9 cellular contexts compared by ENCODE assay signal in genomic region chr11:72069200-72069599, GRCh38. TPM values are rescaled to one million over a fixed set of nuclear protein-coding genes. Genes with fewer than 3 reads are reported as not detected.
A peak's percentile ranks its signal among the peaks of the same experiment; 100 is the strongest.
DNase-seq lines count a peak whose midpoint lies in the region; ATAC-seq and TF ChIP-seq lines count a peak whose summit lies in the region.
"Had no signal": no experiment of that assay in that cellular context is flagged by ENCODE, and none has a peak within 500 bp of the region (broad histone marks: within the 10 kb centered on the region; RNA-seq: fewer than 3 reads in every experiment).

No MANE protein-coding gene starts in this region.

- no peak for TF ChIP-seq CTCF in chondrocyte (IDR thresholded peaks at IDR 0.05)
- TF ChIP-seq CTCF in uterus (IDR thresholded peaks at IDR 0.05): no peak

- no peaks in the 10 kb centered on the region for H3K27me3 Mint-ChIP-seq in activated naive CD8-positive, alpha-beta T cell
- no peaks in the 10 kb centered on the region for H3K27me3 Mint-ChIP-seq in activated naive CD8-positive, alpha-beta T cell treated with anti-CD3 and anti-CD28 coated beads for 36 hours
- no peaks in the 10 kb centered on the region for H3K27me3 Mint-ChIP-seq in chondrocyte (ENCODE audit: low read depth)

- no peak for ATAC-seq in HG03439 (IDR thresholded peaks at IDR 0.05; ENCODE audit: unreplicated experiment)
- ATAC-seq in HG03457 (IDR thresholded peaks at IDR 0.05; ENCODE audit: unreplicated experiment): no peak

- H3K9me3 ChIP-seq in mesenchymal stem cell (ENCODE audit: control insufficient read depth, low read length): no peaks in the 10 kb centered on the region
- no peaks in the 10 kb centered on the region for H3K9me3 ChIP-seq in uterus

- H3K4me3 Mint-ChIP-seq in activated naive CD8-positive, alpha-beta T cell: no peak overlapping the region
- H3K4me3 Mint-ChIP-seq in activated naive CD8-positive, alpha-beta T cell treated with anti-CD3 and anti-CD28 coated beads for 36 hours: no peak overlapping the region
- H3K4me3 Mint-ChIP-seq in chondrocyte (ENCODE audit: unreplicated experiment): no peak overlapping the region

- H3K23ac ChIP-seq in mesenchymal stem cell (ENCODE audit: low read length in 2 of 2): no peak overlapping the region

- H3K4me2 ChIP-seq in mesenchymal stem cell (ENCODE audit: low read length, poor library complexity, severe bottlenecking): no peak overlapping the region

- H2BK5ac ChIP-seq in mesenchymal stem cell (ENCODE audit: low read depth, low read length, poor library complexity, severe bottlenecking): no peak overlapping the region

- intact Hi-C loops in uterus (cut with DNase I; ENCODE audit: low total_unique reads): no loop called here

- peak overlapping the region; percentile 83 for H3K9ac ChIP-seq in mesenchymal stem cell (ENCODE audit: low read length)

- peaks cover 31% of the 10 kb centered on the region for H3K4me1 Mint-ChIP-seq in activated naive CD8-positive, alpha-beta T cell (ENCODE audit: low read depth)
- peaks cover 29% of the 10 kb centered on the region for H3K4me1 Mint-ChIP-seq in activated naive CD8-positive, alpha-beta T cell treated with anti-CD3 and anti-CD28 coated beads for 36 hours
- H3K4me1 Mint-ChIP-seq in chondrocyte (ENCODE audit: low read depth): peaks cover 47% of the 10 kb centered on the region

- no peak for DNase-seq in activated naive CD8-positive, alpha-beta T cell treated with anti-CD3 and anti-CD28 coated beads for 36 hours
- DNase-seq in chondrocyte (ENCODE audit: low spot score) (no peak), mesenchymal stem cell (peak; percentile 69), uterus (no peak), NCI-H82 (lab: John Stamatoyannopoulos, UW) (no peak)

- H2BK15ac ChIP-seq in mesenchymal stem cell (ENCODE audit: low read depth, poor library complexity, severe bottlenecking): no peak overlapping the region

- peak overlapping the region in 1 of 2 experiments; percentile 13 for H3K4ac ChIP-seq in mesenchymal stem cell (ENCODE audit: low read depth in 1 of 2, low read length in 2 of 2)

- TF ChIP-seq POLR2A in uterus (IDR thresholded peaks at IDR 0.05): no peak

- H2AK5ac ChIP-seq in mesenchymal stem cell (ENCODE audit: low read length, severe bottlenecking): peak overlapping the region; percentile 24

- H2BK12ac ChIP-seq in mesenchymal stem cell (ENCODE audit: low read length in 2 of 2): peak overlapping the region in 1 of 2 experiments; percentile 73

- no peak overlapping the region for H4K91ac ChIP-seq in mesenchymal stem cell (ENCODE audit: low read length)

- no peaks in the 10 kb centered on the region for H3K9me3 Mint-ChIP-seq in activated naive CD8-positive, alpha-beta T cell (ENCODE audit: low read depth)
- H3K9me3 Mint-ChIP-seq in activated naive CD8-positive, alpha-beta T cell treated with anti-CD3 and anti-CD28 coated beads for 36 hours: no peaks in the 10 kb centered on the region
- no peaks in the 10 kb centered on the region for H3K9me3 Mint-ChIP-seq in chondrocyte (ENCODE audit: low read depth)

- H3K27ac Mint-ChIP-seq in activated naive CD8-positive, alpha-beta T cell: peak overlapping the region; percentile 18
- H3K27ac Mint-ChIP-seq in activated naive CD8-positive, alpha-beta T cell treated with anti-CD3 and anti-CD28 coated beads for 36 hours: no peak overlapping the region
- peak overlapping the region; percentile 91 for H3K27ac Mint-ChIP-seq in chondrocyte (ENCODE audit: unreplicated experiment)

- H3K4me3 ChIP-seq in mesenchymal stem cell (ENCODE audit: insufficient read depth in 1 of 2, low read depth in 1 of 2, low read length in 2 of 2) (peak overlapping the region in 1 of 2 experiments; percentile 33), uterus (no peak overlapping the region)

- H3K18ac ChIP-seq in mesenchymal stem cell (ENCODE audit: low read depth in 1 of 2, low read length in 2 of 2): peak overlapping the region in 1 of 2 experiments; percentile 3

- H4K8ac ChIP-seq in mesenchymal stem cell (ENCODE audit: low read length): no peak overlapping the region

- H3K14ac ChIP-seq in mesenchymal stem cell (ENCODE audit: low read length in 2 of 2): no peak overlapping the region

- peaks cover 9% of the 10 kb centered on the region for H3K36me3 Mint-ChIP-seq in activated naive CD8-positive, alpha-beta T cell
- H3K36me3 Mint-ChIP-seq in activated naive CD8-positive, alpha-beta T cell treated with anti-CD3 and anti-CD28 coated beads for 36 hours: peaks cover 14% of the 10 kb centered on the region
- H3K36me3 Mint-ChIP-seq in chondrocyte (ENCODE audit: low read depth): peaks cover 1% of the 10 kb centered on the region

- H3K27ac ChIP-seq in mesenchymal stem cell (ENCODE audit: low read length, poor library complexity, severe bottlenecking) (peak overlapping the region; percentile 83), uterus (peak overlapping the region; percentile 80 to 82)

- H3K4me1 ChIP-seq in mesenchymal stem cell (ENCODE audit: control insufficient read depth, insufficient read depth, low read depth, low read length) (peaks cover 13% of the 10 kb centered on the region), uterus (peaks cover 0 to 15% of the 10 kb centered on the region in 2 donors)

- no peak overlapping the region for H2AFZ ChIP-seq in mesenchymal stem cell (ENCODE audit: low read depth, low read length)

- H2BK120ac ChIP-seq in mesenchymal stem cell (ENCODE audit: low read depth, low read length): no peak overlapping the region

- H3K27me3 ChIP-seq in mesenchymal stem cell (ENCODE audit: control insufficient read depth in 1 of 2, insufficient read depth in 1 of 2, low read length in 2 of 2) (no peaks in the 10 kb centered on the region), uterus (no peaks in the 10 kb centered on the region)

- peaks cover 16% of the 10 kb centered on the region for H3K79me1 ChIP-seq in mesenchymal stem cell (replicated peaks; ENCODE audit: low read length, poor library complexity, severe bottlenecking)

- H3K36me3 ChIP-seq in mesenchymal stem cell (ENCODE audit: control insufficient read depth in 1 of 2, insufficient read depth in 2 of 2, low read depth in 1 of 2, low read length in 2 of 2) (peaks cover 0 to 4% of the 10 kb centered on the region in 2 experiments), uterus (no peaks in the 10 kb centered on the region)

RNA-seq across cellular contexts. Expression of gene NUMA1, which starts 11.1 kb away (rescaled TPM):
- 100 to 1,000 TPM; 120 to 121 TPM for total RNA-seq in activated naive CD8-positive, alpha-beta T cell treated with anti-CD3 and anti-CD28 coated beads for 36 hours
- total RNA-seq in chondrocyte (112 to 133 TPM (median 119 TPM) in 3 replicates), uterus (100 to 1,000 TPM; 159 to 365 (median 303) TPM)
- 54.5 TPM for polyA plus RNA-seq in mesenchymal stem cell (2013, experiment 1 of 2)
- polyA plus RNA-seq in mesenchymal stem cell (2013, experiment 2 of 2): 49.1 TPM

RNA-seq across cellular contexts. Expression of gene LRRC51, which starts 11.4 kb away (rescaled TPM):
- total RNA-seq in activated naive CD8-positive, alpha-beta T cell treated with anti-CD3 and anti-CD28 coated beads for 36 hours: 10 to 100 TPM in 1 of 2 experiments, 1 to 10 TPM in 1; 7.0 to 10.0 TPM
- 5.0 to 11.0 TPM (median 6.0 TPM) in 3 replicates for total RNA-seq in chondrocyte
- polyA plus RNA-seq in mesenchymal stem cell (2013, experiment 1 of 2): 3.2 TPM
- 3.9 TPM for polyA plus RNA-seq in mesenchymal stem cell (2013, experiment 2 of 2)
- total RNA-seq in uterus: 10 to 100 TPM in 1 of 4 donors, 1 to 10 TPM in 2, not detected in 1; 3.8 to 10.2 (median 9.6) TPM

RNA-seq across cellular contexts. Expression of gene LAMTOR1, which starts 33.9 kb away (rescaled TPM):
- 10 to 100 TPM; 65.5 to 66.2 TPM for total RNA-seq in activated naive CD8-positive, alpha-beta T cell treated with anti-CD3 and anti-CD28 coated beads for 36 hours
- total RNA-seq in chondrocyte: 70.5 to 74.9 TPM (median 74.7 TPM) in 3 replicates
- polyA plus RNA-seq in mesenchymal stem cell (2013, experiment 1 of 2): 135 TPM
- polyA plus RNA-seq in mesenchymal stem cell (2013, experiment 2 of 2): 137 TPM
- 100 to 1,000 TPM in 1 of 4 donors, 10 to 100 TPM in 3; 46.0 to 115 (median 91.5) TPM for total RNA-seq in uterus

RNA-seq across cellular contexts. Expression of gene TOMT, which starts 36.5 kb away (rescaled TPM):
- not detected for total RNA-seq in activated naive CD8-positive, alpha-beta T cell treated with anti-CD3 and anti-CD28 coated beads for 36 hours
- total RNA-seq in chondrocyte (not detected in 3 replicates), uterus (not detected)
- polyA plus RNA-seq in mesenchymal stem cell (2013, experiment 1 of 2): not detected
- not detected for polyA plus RNA-seq in mesenchymal stem cell (2013, experiment 2 of 2)
- total RNA-seq: dermis microvascular lymphatic vessel endothelial cell had no signal

RNA-seq across cellular contexts. Expression of gene ANAPC15, which starts 43.3 kb away (rescaled TPM):
- total RNA-seq in activated naive CD8-positive, alpha-beta T cell treated with anti-CD3 and anti-CD28 coated beads for 36 hours: 10 to 100 TPM; 70.4 to 71.8 TPM
- total RNA-seq in chondrocyte (36.0 to 39.7 TPM (median 37.6 TPM) in 3 replicates), uterus (10 to 100 TPM in 2 of 4 donors, 1 to 10 TPM in 2; 6.5 to 56.9 (median 20.7) TPM)
- polyA plus RNA-seq in mesenchymal stem cell (2013, experiment 1 of 2): 35.1 TPM
- polyA plus RNA-seq in mesenchymal stem cell (2013, experiment 2 of 2): 36.7 TPM
